In the genomic region with DNA sequence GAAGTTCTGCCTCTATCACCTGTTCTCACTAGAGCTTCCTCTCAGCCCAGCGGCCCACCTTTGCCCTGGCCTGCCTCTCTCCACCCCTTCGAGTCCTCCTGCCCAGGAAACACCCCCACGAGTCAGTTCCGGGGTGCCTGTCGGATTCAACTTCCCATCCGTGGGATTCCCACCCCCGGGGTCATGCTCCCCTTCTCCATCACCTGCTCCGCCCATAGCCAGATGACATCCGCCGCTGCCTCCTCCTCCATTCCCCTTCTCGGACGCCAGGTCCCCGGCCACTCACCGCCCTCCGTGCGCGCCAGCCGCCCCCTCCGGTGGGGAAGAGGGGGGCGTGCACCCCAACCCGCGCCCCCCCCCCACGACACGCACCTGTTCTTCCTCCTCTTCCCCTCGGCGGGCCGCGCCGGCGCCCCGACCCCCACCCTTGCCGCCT, we compare ENCODE assay signal across 1 cellular context.
A peak's percentile ranks its signal among the peaks of the same experiment; 100 is the strongest.
TF ChIP-seq lines count a peak whose summit lies in the region.

No MANE protein-coding gene starts in this region.

TF ChIP-seq in GM12878, 131 proteins besides CTCF, POLR2A, EP300 and RAD21 (continued from another document and continues in another):
- TF ChIP-seq PAX8 (IDR thresholded peaks at IDR 0.05), result no peak
- TF ChIP-seq SIN3A (IDR thresholded peaks at IDR 0.05; ENCODE audit: low read depth, low read length), result no peak
- TF ChIP-seq TCF12 (IDR thresholded peaks at IDR 0.05; ENCODE audit: low read depth, low read length), result no peak
- TF ChIP-seq NR2C2 (IDR thresholded peaks at IDR 0.05; ENCODE audit: borderline replicate concordance, control insufficient read depth, insufficient read length, low read depth), result no peak
- TF ChIP-seq E2F8 (IDR thresholded peaks at IDR 0.05; ENCODE audit: low read depth, partially characterized antibody), result no peak
- no peak for TF ChIP-seq BCL11A (IDR thresholded peaks at IDR 0.05; ENCODE audit: low read depth, low read length)
- TF ChIP-seq HDAC2 (IDR thresholded peaks at IDR 0.05), result no peak
- TF ChIP-seq SMARCA5 (IDR thresholded peaks at IDR 0.05), result no peak
- TF ChIP-seq MYC (IDR thresholded peaks at IDR 0.05; ENCODE audit: insufficient read depth, insufficient read length, insufficient replicate concordance, low read length, severe bottlenecking), result no peak
- TF ChIP-seq RUNX3 (IDR thresholded peaks at IDR 0.05; ENCODE audit: low read length), result no peak
- TF ChIP-seq, protein P1, sequence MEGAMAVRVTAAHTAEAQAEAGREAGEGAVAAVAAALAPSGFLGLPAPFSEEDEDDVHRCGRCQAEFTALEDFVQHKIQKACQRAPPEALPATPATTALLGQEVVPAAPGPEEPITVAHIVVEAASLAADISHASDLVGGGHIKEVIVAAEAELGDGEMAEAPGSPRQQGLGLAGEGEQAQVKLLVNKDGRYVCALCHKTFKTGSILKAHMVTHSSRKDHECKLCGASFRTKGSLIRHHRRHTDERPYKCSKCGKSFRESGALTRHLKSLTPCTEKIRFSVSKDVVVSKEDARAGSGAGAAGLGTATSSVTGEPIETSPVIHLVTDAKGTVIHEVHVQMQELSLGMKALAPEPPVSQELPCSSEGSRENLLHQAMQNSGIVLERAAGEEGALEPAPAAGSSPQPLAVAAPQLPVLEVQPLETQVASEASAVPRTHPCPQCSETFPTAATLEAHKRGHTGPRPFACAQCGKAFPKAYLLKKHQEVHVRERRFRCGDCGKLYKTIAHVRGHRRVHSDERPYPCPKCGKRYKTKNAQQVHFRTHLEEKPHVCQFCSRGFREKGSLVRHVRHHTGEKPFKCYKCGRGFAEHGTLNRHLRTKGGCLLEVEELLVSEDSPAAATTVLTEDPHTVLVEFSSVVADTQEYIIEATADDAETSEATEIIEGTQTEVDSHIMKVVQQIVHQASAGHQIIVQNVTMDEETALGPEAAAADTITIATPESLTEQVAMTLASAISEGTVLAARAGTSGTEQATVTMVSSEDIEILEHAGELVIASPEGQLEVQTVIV (IDR thresholded peaks at IDR 0.05; ENCODE audit: borderline replicate concordance, partially characterized antibody), result no peak
- no peak for TF ChIP-seq NFYA (IDR thresholded peaks at IDR 0.05; ENCODE audit: borderline replicate concordance, low read depth, low read length)
- TF ChIP-seq, protein P2, sequence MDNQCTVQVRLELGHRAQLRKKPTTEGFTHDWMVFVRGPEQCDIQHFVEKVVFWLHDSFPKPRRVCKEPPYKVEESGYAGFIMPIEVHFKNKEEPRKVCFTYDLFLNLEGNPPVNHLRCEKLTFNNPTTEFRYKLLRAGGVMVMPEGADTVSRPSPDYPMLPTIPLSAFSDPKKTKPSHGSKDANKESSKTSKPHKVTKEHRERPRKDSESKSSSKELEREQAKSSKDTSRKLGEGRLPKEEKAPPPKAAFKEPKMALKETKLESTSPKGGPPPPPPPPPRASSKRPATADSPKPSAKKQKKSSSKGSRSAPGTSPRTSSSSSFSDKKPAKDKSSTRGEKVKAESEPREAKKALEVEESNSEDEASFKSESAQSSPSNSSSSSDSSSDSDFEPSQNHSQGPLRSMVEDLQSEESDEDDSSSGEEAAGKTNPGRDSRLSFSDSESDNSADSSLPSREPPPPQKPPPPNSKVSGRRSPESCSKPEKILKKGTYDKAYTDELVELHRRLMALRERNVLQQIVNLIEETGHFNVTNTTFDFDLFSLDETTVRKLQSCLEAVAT (IDR thresholded peaks at IDR 0.05), result no peak
- TF ChIP-seq RBBP5 (conservative IDR thresholded peaks at IDR 0.05), result no peak
- peak; percentile 34 for TF ChIP-seq PKNOX1 (IDR thresholded peaks at IDR 0.05)
- TF ChIP-seq NBN (IDR thresholded peaks at IDR 0.05), result peak; percentile 65
- TF ChIP-seq HDAC6 (IDR thresholded peaks at IDR 0.05; ENCODE audit: unreplicated experiment), result no peak
- no peak for TF ChIP-seq ZNF687 (IDR thresholded peaks at IDR 0.05)
- TF ChIP-seq BMI1 (IDR thresholded peaks at IDR 0.05; ENCODE audit: borderline replicate concordance), result no peak
- TF ChIP-seq CHD2 (IDR thresholded peaks at IDR 0.05; ENCODE audit: borderline replicate concordance, low read depth, low read length), result no peak
- no peak for TF ChIP-seq USF2 (IDR thresholded peaks at IDR 0.05; ENCODE audit: borderline replicate concordance, low read depth, low read length)
- TF ChIP-seq RELA (IDR thresholded peaks at IDR 0.05; ENCODE audit: borderline replicate concordance, partially characterized antibody), result no peak
- TF ChIP-seq MTA2 (IDR thresholded peaks at IDR 0.05; ENCODE audit: low read depth), result no peak
- TF ChIP-seq ZSCAN29 (IDR thresholded peaks at IDR 0.05), result no peak
- TF ChIP-seq SIX5 (IDR thresholded peaks at IDR 0.05; ENCODE audit: low read depth, low read length, severe bottlenecking), result no peak
- no peak for TF ChIP-seq LARP7 (IDR thresholded peaks at IDR 0.05)
- TF ChIP-seq, protein P3, sequence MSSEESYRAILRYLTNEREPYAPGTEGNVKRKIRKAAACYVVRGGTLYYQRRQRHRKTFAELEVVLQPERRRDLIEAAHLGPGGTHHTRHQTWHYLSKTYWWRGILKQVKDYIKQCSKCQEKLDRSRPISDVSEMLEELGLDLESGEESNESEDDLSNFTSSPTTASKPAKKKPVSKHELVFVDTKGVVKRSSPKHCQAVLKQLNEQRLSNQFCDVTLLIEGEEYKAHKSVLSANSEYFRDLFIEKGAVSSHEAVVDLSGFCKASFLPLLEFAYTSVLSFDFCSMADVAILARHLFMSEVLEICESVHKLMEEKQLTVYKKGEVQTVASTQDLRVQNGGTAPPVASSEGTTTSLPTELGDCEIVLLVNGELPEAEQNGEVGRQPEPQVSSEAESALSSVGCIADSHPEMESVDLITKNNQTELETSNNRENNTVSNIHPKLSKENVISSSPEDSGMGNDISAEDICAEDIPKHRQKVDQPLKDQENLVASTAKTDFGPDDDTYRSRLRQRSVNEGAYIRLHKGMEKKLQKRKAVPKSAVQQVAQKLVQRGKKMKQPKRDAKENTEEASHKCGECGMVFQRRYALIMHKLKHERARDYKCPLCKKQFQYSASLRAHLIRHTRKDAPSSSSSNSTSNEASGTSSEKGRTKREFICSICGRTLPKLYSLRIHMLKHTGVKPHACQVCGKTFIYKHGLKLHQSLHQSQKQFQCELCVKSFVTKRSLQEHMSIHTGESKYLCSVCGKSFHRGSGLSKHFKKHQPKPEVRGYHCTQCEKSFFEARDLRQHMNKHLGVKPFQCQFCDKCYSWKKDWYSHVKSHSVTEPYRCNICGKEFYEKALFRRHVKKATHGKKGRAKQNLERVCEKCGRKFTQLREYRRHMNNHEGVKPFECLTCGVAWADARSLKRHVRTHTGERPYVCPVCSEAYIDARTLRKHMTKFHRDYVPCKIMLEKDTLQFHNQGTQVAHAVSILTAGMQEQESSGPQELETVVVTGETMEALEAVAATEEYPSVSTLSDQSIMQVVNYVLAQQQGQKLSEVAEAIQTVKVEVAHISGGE (CRISPR knock-in tag; IDR thresholded peaks at IDR 0.05), result no peak
- TF ChIP-seq IRF4 (IDR thresholded peaks at IDR 0.05; ENCODE audit: low read depth, low read length), result no peak
- no peak for TF ChIP-seq STAT1 (conservative IDR thresholded peaks at IDR 0.05)
- TF ChIP-seq NR2C1 (IDR thresholded peaks at IDR 0.05), result peak; percentile 80
- no peak for TF ChIP-seq PML (IDR thresholded peaks at IDR 0.05; ENCODE audit: low read length)
- TF ChIP-seq USF1 (IDR thresholded peaks at IDR 0.05; ENCODE audit: borderline replicate concordance, extremely low read length, insufficient read depth, low read depth, low read length), result no peak
- peak; percentile 83; the same call in 1 of the 2 replicates for TF ChIP-seq HDGF (IDR thresholded peaks at IDR 0.05)
- TF ChIP-seq MEF2B (IDR thresholded peaks at IDR 0.05; ENCODE audit: partially characterized antibody, poor library complexity, severe bottlenecking), result no peak
- no peak for TF ChIP-seq CBX5 (IDR thresholded peaks at IDR 0.05; ENCODE audit: low read depth)
- TF ChIP-seq KDM1A (IDR thresholded peaks at IDR 0.05; ENCODE audit: borderline replicate concordance), result no peak
- no peak for TF ChIP-seq CEBPB (IDR thresholded peaks at IDR 0.05; ENCODE audit: borderline replicate concordance in 1 of 2, low read depth in 2 of 2, low read length in 2 of 2)
- TF ChIP-seq BRCA1 (IDR thresholded peaks at IDR 0.05; ENCODE audit: low read depth, low read length), result no peak
- TF ChIP-seq MTA3 (IDR thresholded peaks at IDR 0.05; ENCODE audit: borderline replicate concordance, low read length), result no peak
